In genomic region chr4:14627038-14627437, GRCh38 we compare ENCODE assay signal across 34 cellular contexts.
"Had no signal": no experiment of that assay in that cellular context is flagged by ENCODE, and none has a peak within 500 bp of the region (broad histone marks: within the 10 kb centered on the region; RNA-seq: fewer than 3 reads in every experiment).

No MANE protein-coding gene starts in this region.

- H3K36me3 ChIP-seq: MG63 had no signal

- H3K9me3 ChIP-seq: MG63 had no signal

- H3K4me3 ChIP-seq: MG63 had no signal

- H3K27ac ChIP-seq: KMS-11 had no signal

- H3K9ac ChIP-seq: KMS-11 had no signal

- H3K27me3 ChIP-seq: MG63 had no signal

- H3K4me2 ChIP-seq: KMS-11 had no signal

- DNase-seq: Karpas-422, Kasumi-1, KG1, MG63, MM.1S, MV-4-11, NCI-H1048, NCI-H1092, NCI-H1092 treated with DMSO at 0.1 percent for 48 hours, NCI-H1105, NCI-H1105 treated with DMSO at 0.1 percent for 48 hours, NCI-H1417, NCI-H1417 treated with DMSO at 0.1 percent for 48 hours, NCI-H1436, NCI-H1436 treated with DMSO at 0.1 percent for 48 hours, NCI-H146, NCI-H1694, NCI-H1694 treated with DMSO at 0.1 percent for 48 hours, NCI-H187, NCI-H187 treated with DMSO at 0.1 percent for 48 hours, NCI-H1930, NCI-H2029, NCI-H2029 treated with DMSO at 0.1 percent for 48 hours, NCI-H2081, NCI-H2081 treated with DMSO at 0.1 percent for 48 hours, NCI-H2107, NCI-H2171, NCI-H2171 treated with DMSO at 0.1 percent for 48 hours, NCI-H2227 treated with DMSO at 0.1 percent for 48 hours, NCI-H226, NCI-H345, NCI-H446, NCI-H446 treated with DMSO at 0.1 percent for 48 hours had no signal
